ENCODE assay signal across 1 cellular context in genomic region chr16:89686520-89687091, GRCh38.
TF ChIP-seq lines count a peak whose summit lies in the region.

TSS of gene CDK10 (plus strand) at chr16:89686689. CDS start at chr16:89686711, 22 bp downstream.

TF ChIP-seq in GM12878, 131 proteins besides CTCF, POLR2A, EP300 and RAD21 (continued from another document and continues in another):
- TF ChIP-seq ZNF592 (IDR thresholded peaks at IDR 0.05) (no peak), CEBPB (IDR thresholded peaks at IDR 0.05; ENCODE audit: borderline replicate concordance in 1 of 2, low read depth in 2 of 2, low read length in 2 of 2) (no peak), ASH2L (IDR thresholded peaks at IDR 0.05; ENCODE audit: borderline replicate concordance, low read depth) (no peak), SMAD5 (IDR thresholded peaks at IDR 0.05; ENCODE audit: low read depth) (peak; percentile 92), HDAC2 (IDR thresholded peaks at IDR 0.05) (0 out of 2 replicates have a peak, but pooled peaks have one; percentile 71), YBX1 (IDR thresholded peaks at IDR 0.05) (no peak), IRF5 (IDR thresholded peaks at IDR 0.05; ENCODE audit: borderline replicate concordance) (no peak), LARP7 (IDR thresholded peaks at IDR 0.05) (no peak), RCOR1 (conservative IDR thresholded peaks at IDR 0.05; ENCODE audit: low read depth, low read length) (no peak), REST (IDR thresholded peaks at IDR 0.05; ENCODE audit: low read depth, low read length) (no peak), NBN (IDR thresholded peaks at IDR 0.05) (no peak), ZNF687 (IDR thresholded peaks at IDR 0.05) (peak; percentile 86), KLF5 (IDR thresholded peaks at IDR 0.05; ENCODE audit: partially characterized antibody) (peak; percentile 92), PRDM15 (CRISPR knock-in tag; IDR thresholded peaks at IDR 0.05) (no peak), CHD1 (IDR thresholded peaks at IDR 0.05; ENCODE audit: low read depth, low read length) (no peak), HCFC1 (IDR thresholded peaks at IDR 0.05; ENCODE audit: low read length) (peak; percentile 52; the same call in 1 of the 2 replicates), CEBPZ (IDR thresholded peaks at IDR 0.05; ENCODE audit: low read depth, low read length) (no peak), RB1 (IDR thresholded peaks at IDR 0.05; ENCODE audit: borderline replicate concordance) (peak; percentile 94; the same call in 1 of the 2 replicates), BRCA1 (IDR thresholded peaks at IDR 0.05; ENCODE audit: low read depth, low read length) (no peak), ZZZ3 (IDR thresholded peaks at IDR 0.05; ENCODE audit: control insufficient read depth, insufficient read length, low read depth) (no peak), ESRRA (IDR thresholded peaks at IDR 0.05; ENCODE audit: low read length) (no peak), PKNOX1 (IDR thresholded peaks at IDR 0.05) (no peak), SRF (IDR thresholded peaks at IDR 0.05; ENCODE audit: low read depth in 2 of 2, low read length in 2 of 2) (no peak), ATF7 (IDR thresholded peaks at IDR 0.05; ENCODE audit: low read depth) (no peak), MTA3 (IDR thresholded peaks at IDR 0.05; ENCODE audit: borderline replicate concordance, low read length) (no peak), RBBP5 (conservative IDR thresholded peaks at IDR 0.05) (no peak), SREBF2 (IDR thresholded peaks at IDR 0.05; ENCODE audit: low read length) (no peak), KDM1A (IDR thresholded peaks at IDR 0.05; ENCODE audit: borderline replicate concordance) (no peak), BCLAF1 (IDR thresholded peaks at IDR 0.05) (no peak), EED (IDR thresholded peaks at IDR 0.05; ENCODE audit: low read depth) (no peak), BACH1 (IDR thresholded peaks at IDR 0.05; ENCODE audit: borderline replicate concordance) (peak; percentile 74; the same call in 1 of the 2 replicates)
